ENCODE assay signal across 8 cellular contexts in the genomic region with DNA sequence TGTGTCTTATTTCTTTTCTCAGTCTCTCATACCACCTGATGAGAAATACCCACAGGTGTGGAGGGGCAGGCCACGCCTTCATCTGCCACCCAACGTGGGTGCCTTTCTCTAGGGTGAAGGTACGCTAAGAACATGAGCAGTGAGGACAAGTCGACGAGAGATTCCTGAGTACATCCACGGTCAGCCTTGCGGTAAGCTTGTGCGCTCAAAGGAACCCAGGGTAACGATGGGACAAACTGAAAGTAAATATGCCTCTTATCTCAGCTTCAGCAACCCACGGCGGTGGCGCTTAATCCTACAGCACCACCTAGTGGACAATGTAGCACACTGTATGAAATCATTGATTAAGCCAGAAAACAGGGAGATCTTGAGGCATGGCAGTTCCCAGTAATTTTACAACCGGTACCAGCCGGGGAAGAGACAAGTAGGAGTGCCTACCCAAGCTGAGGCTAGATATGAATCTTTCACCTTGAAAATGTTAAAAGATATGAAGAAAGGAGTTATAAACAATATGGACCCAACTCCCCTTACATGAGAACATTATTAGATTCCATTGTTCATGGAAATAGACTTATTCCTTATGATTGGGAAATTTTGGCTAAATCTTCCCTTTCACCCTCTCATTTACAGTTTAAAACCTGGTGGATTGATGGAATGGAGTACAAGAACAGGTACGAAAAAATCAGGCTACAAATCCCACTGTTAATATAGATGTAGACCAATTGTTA.
DNase-seq lines count a peak whose midpoint lies in the region; ATAC-seq and TF ChIP-seq lines count a peak whose summit lies in the region.

No MANE protein-coding gene starts in this region.

- H3K4me1 ChIP-seq in MM.1S (ENCODE audit: low read length) (no peaks in the 10 kb centered on the region), spleen (peaks cover 0 to 17% (median 13%) of the 10 kb centered on the region in 6 donors)

- intact Hi-C loops in spleen (cut with DNase I; ENCODE audit: low total_unique reads): no loop called here

- peak overlapping the region; percentile 40; the same call in 1 of the 2 replicates for H3K9ac ChIP-seq in MM.1S (ENCODE audit: low read length)

- peak overlapping the region; percentile 92 for H3K27ac Mint-ChIP-seq in T-helper 17 cell

- H3F3A ChIP-seq in MM.1S (ENCODE audit: insufficient read depth, low read length): no peaks in the 10 kb centered on the region

- H2AFZ ChIP-seq in MM.1S (ENCODE audit: low read length): peak overlapping the region; percentile 95

- WGBS in spleen, 5 donors: 19 to 24% (median 23%) methylated on average over 15 of the region's 15 CpGs

- no peaks in the 10 kb centered on the region for H3K9me2 ChIP-seq in MM.1S (replicated peaks; ENCODE audit: insufficient read depth, low read length)

- peak; percentile 61 for DNase-seq in activated gamma-delta T cell treated with Interleukin-2 at 50 U/mL for 16 hours
- no peak for DNase-seq in activated gamma-delta T cell (lab: John Stamatoyannopoulos, UW)
- DNase-seq in MM.1S: peak; percentile 86
- DNase-seq in T-helper 17 cell: peak; percentile 28 to 47 (median 37)
- DNase-seq in astrocyte of the hippocampus (ENCODE audit: low read depth, low spot score): peak; percentile 4
- DNase-seq in iPS DF 4.7 (ENCODE audit: extremely low read depth, low spot score): peak; percentile 56
- DNase-seq in spleen: peak; percentile 89

- no peaks in the 10 kb centered on the region for H3K27me3 Mint-ChIP-seq in T-helper 17 cell

- TF ChIP-seq POLR2A in spleen (IDR thresholded peaks at IDR 0.05): no peak

- no peaks in the 10 kb centered on the region for H3K36me3 Mint-ChIP-seq in T-helper 17 cell (ENCODE audit: low read depth)

- peak overlapping the region; percentile 69 for H3K4me3 ChIP-seq in MM.1S (ENCODE audit: low read length)
- peak overlapping the region; percentile 36 to 75 (median 42) for H3K4me3 ChIP-seq in spleen

- peak overlapping the region; percentile 90 for H3K4me3 Mint-ChIP-seq in T-helper 17 cell

- H3K27ac ChIP-seq in MM.1S (ENCODE audit: low read length) (peak overlapping the region; percentile 44; the same call in 1 of the 2 replicates), spleen (peak overlapping the region; percentile 15 to 83 (median 68))

- peak overlapping the region; percentile 84 for H3K4me2 ChIP-seq in MM.1S (ENCODE audit: low read depth, low read length)

- H3K36me3 ChIP-seq in MM.1S (replicated peaks; ENCODE audit: insufficient read depth, low read length) (no peaks in the 10 kb centered on the region), spleen (peaks cover 0 to 5% (median 0%) of the 10 kb centered on the region in 6 donors)

- H3K27me3 ChIP-seq in MM.1S (replicated peaks; ENCODE audit: insufficient read depth, low read length) (no peaks in the 10 kb centered on the region), spleen (replicated peaks in 1 of 7) (no peaks in the 10 kb centered on the region)

- H4K20me1 ChIP-seq in MM.1S (ENCODE audit: insufficient read depth, low read length): no peaks in the 10 kb centered on the region

- H3K79me2 ChIP-seq in MM.1S (ENCODE audit: low read length): no peaks in the 10 kb centered on the region

- H3K9me3 ChIP-seq in MM.1S (replicated peaks; ENCODE audit: insufficient read depth, low read length) (no peaks in the 10 kb centered on the region), T-helper 17 cell (ENCODE audit: control insufficient read depth, low read length, poor library complexity, severe bottlenecking) (no peaks in the 10 kb centered on the region), spleen (peaks cover 0 to 32% (median 15%) of the 10 kb centered on the region in 8 donors)

- peaks cover 11% of the 10 kb centered on the region for H3K4me1 Mint-ChIP-seq in T-helper 17 cell

- peak; percentile 98 for ATAC-seq in T-helper 17 cell
- no peak for ATAC-seq in GM18858 (IDR thresholded peaks at IDR 0.05; ENCODE audit: unreplicated experiment)

- peak; percentile 81 for TF ChIP-seq CTCF in MM.1S (IDR thresholded peaks at IDR 0.05; ENCODE audit: low read length)
- peak; percentile 62 to 92 (median 86) for TF ChIP-seq CTCF in spleen (IDR thresholded peaks at IDR 0.05 in 8 of 11, conservative IDR thresholded peaks at IDR 0.05 in 3 of 11)
